34 cellular contexts compared by ENCODE assay signal in the genomic region with DNA sequence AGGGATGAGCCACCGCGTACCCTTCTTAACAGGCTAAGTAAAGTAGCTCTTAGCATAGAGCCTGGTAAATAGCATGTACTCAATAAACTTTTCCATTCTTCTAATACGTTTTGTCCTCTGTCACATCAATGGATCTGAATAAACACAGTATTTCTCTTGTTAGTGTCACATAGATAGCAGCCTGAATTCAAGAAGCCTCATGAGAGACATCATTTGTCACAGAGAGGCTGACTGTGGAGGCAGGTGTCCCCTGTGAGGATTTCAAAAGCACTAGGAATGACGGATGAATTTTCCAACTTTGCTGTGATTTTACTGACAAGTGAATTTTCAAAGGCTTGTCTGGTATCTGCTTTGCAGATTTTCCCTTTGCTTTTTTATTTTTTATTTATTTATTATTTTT.
"Had no signal": no experiment of that assay in that cellular context is flagged by ENCODE, and none has a peak within 500 bp of the region (broad histone marks: within the 10 kb centered on the region; RNA-seq: fewer than 3 reads in every experiment).

No MANE protein-coding gene starts in this region.

- H3K36me3 ChIP-seq: MG63 had no signal

- H3K9me3 ChIP-seq: MG63 had no signal

- H3K27me3 ChIP-seq: MG63 had no signal

- H3K4me3 ChIP-seq: MG63 had no signal

- DNase-seq: Karpas-422, Kasumi-1, MG63, MM.1S, MV-4-11, NCI-H1048, NCI-H1092, NCI-H1092 treated with DMSO at 0.1 percent for 48 hours, NCI-H1105, NCI-H1105 treated with DMSO at 0.1 percent for 48 hours, NCI-H1417, NCI-H1417 treated with DMSO at 0.1 percent for 48 hours, NCI-H1436, NCI-H1436 treated with DMSO at 0.1 percent for 48 hours, NCI-H146, NCI-H1694, NCI-H1694 treated with DMSO at 0.1 percent for 48 hours, NCI-H187, NCI-H187 treated with DMSO at 0.1 percent for 48 hours, NCI-H1930, NCI-H2029, NCI-H2029 treated with DMSO at 0.1 percent for 48 hours, NCI-H2081, NCI-H2081 treated with DMSO at 0.1 percent for 48 hours, NCI-H2107, NCI-H2171, NCI-H2171 treated with DMSO at 0.1 percent for 48 hours, NCI-H2227 treated with DMSO at 0.1 percent for 48 hours, NCI-H226, NCI-H345, NCI-H446, NCI-H446 treated with DMSO at 0.1 percent for 48 hours, NCI-H510A, NCI-H510A treated with DMSO at 0.1 percent for 48 hours had no signal
